Comparison of ENCODE assay signal across 35 cellular contexts in genomic region chr6:143948208-143948607, GRCh38.
"Had no signal": no experiment of that assay in that cellular context is flagged by ENCODE, and none has a peak within 500 bp of the region (broad histone marks: within the 10 kb centered on the region; RNA-seq: fewer than 3 reads in every experiment).

No MANE protein-coding gene starts in this region.

- H3K27ac Mint-ChIP-seq: activated CD4-positive, alpha-beta memory T cell treated with anti-CD3 and anti-CD28 coated beads, Interleukin-2, amount 10 ng/mL, durations not matched to agents 7 days and 5 days; activated CD4-positive, alpha-beta T cell treated with anti-CD3 and anti-CD28 coated beads for 36 hours; activated CD4-positive, alpha-beta T cell treated with anti-CD3 and anti-CD28 coated beads, Interleukin-2, amount 10 ng/mL, durations not matched to agents 7 days and 5 days; activated CD8-positive, alpha-beta memory T cell treated with anti-CD3 and anti-CD28 coated beads, Interleukin-2, amount 10 ng/mL, durations not matched to agents 7 days and 5 days; activated CD8-positive, alpha-beta T cell treated with anti-CD3 and anti-CD28 coated beads, Interleukin-2, amount 10 ng/mL, durations not matched to agents 7 days and 5 days; activated naive CD4-positive, alpha-beta T cell treated with anti-CD3 and anti-CD28 coated beads, Interleukin-2, amount 10 ng/mL, durations not matched to agents 7 days and 5 days; activated naive CD4-positive, alpha-beta T cell treated with anti-CD3 and anti-CD28 coated beads, Interleukin-2, amount 50 U/mL, for 24 hours; activated naive CD8-positive, alpha-beta T cell; activated naive CD8-positive, alpha-beta T cell treated with anti-CD3 and anti-CD28 coated beads, Interleukin-2, amount 10 ng/mL, durations not matched to agents 7 days and 5 days; activated naive CD8-positive, alpha-beta T cell treated with anti-CD3 and anti-CD28 coated beads, Interleukin-2, amount 50 U/mL, for 24 hours; activated T-cell treated with anti-CD3 and anti-CD28 coated beads, Interleukin-2, amount 50 U/mL, for 24 hours; activated T-helper 2 cell treated with anti-CD3 and anti-CD28 coated beads, Interferon-gamma antibody, Interleukin-2, Interleukin-4, amounts not matched to agents 10 μg/mL and 5 μg/mL and 100 μg/mL, durations not matched to agents 14 hours and 24 hours and 36 hours; brain; T-helper 1 cell treated with Interleukin-12 subunit alpha and Interleukin-12 subunit beta and Interleukin-4 antibody, amounts not matched to agents 30 μg/mL and 1 μg/mL, for 36 hours; T-helper 2 cell treated with Interferon-gamma antibody and Interleukin-4, amounts not matched to agents 5 μg/mL and 100 μg/mL, for 36 hours had no signal

- H3K4me3 Mint-ChIP-seq: activated CD4-positive, alpha-beta memory T cell treated with anti-CD3 and anti-CD28 coated beads, Interleukin-2, amount 10 ng/mL, durations not matched to agents 7 days and 5 days; activated CD4-positive, alpha-beta T cell treated with anti-CD3 and anti-CD28 coated beads for 36 hours; activated CD4-positive, alpha-beta T cell treated with anti-CD3 and anti-CD28 coated beads, Interleukin-2, amount 10 ng/mL, durations not matched to agents 7 days and 5 days; activated CD8-positive, alpha-beta memory T cell treated with anti-CD3 and anti-CD28 coated beads, Interleukin-2, amount 10 ng/mL, durations not matched to agents 7 days and 5 days; activated CD8-positive, alpha-beta T cell treated with anti-CD3 and anti-CD28 coated beads, Interleukin-2, amount 10 ng/mL, durations not matched to agents 7 days and 5 days; activated naive CD4-positive, alpha-beta T cell treated with anti-CD3 and anti-CD28 coated beads, Interleukin-2, amount 10 ng/mL, durations not matched to agents 7 days and 5 days; activated naive CD4-positive, alpha-beta T cell treated with anti-CD3 and anti-CD28 coated beads, Interleukin-2, amount 50 U/mL, for 24 hours; activated naive CD8-positive, alpha-beta T cell; activated naive CD8-positive, alpha-beta T cell treated with anti-CD3 and anti-CD28 coated beads, Interleukin-2, amount 10 ng/mL, durations not matched to agents 7 days and 5 days; activated naive CD8-positive, alpha-beta T cell treated with anti-CD3 and anti-CD28 coated beads, Interleukin-2, amount 50 U/mL, for 24 hours; activated T-cell treated with anti-CD3 and anti-CD28 coated beads, Interleukin-2, amount 50 U/mL, for 24 hours; brain; T-helper 1 cell treated with Interleukin-12 subunit alpha and Interleukin-12 subunit beta and Interleukin-4 antibody, amounts not matched to agents 30 μg/mL and 1 μg/mL, for 36 hours; T-helper 2 cell treated with Interferon-gamma antibody and Interleukin-4, amounts not matched to agents 5 μg/mL and 100 μg/mL, for 36 hours had no signal

- H3K4me1 Mint-ChIP-seq: activated CD4-positive, alpha-beta memory T cell treated with anti-CD3 and anti-CD28 coated beads, Interleukin-2, amount 10 ng/mL, durations not matched to agents 7 days and 5 days; activated CD4-positive, alpha-beta T cell treated with anti-CD3 and anti-CD28 coated beads for 36 hours; activated CD4-positive, alpha-beta T cell treated with anti-CD3 and anti-CD28 coated beads, Interleukin-2, amount 10 ng/mL, durations not matched to agents 7 days and 5 days; activated naive CD4-positive, alpha-beta T cell treated with anti-CD3 and anti-CD28 coated beads, Interleukin-2, amount 10 ng/mL, durations not matched to agents 7 days and 5 days; activated naive CD4-positive, alpha-beta T cell treated with anti-CD3 and anti-CD28 coated beads, Interleukin-2, amount 50 U/mL, for 24 hours; activated naive CD8-positive, alpha-beta T cell treated with anti-CD3 and anti-CD28 coated beads, Interleukin-2, amount 10 ng/mL, durations not matched to agents 7 days and 5 days; activated naive CD8-positive, alpha-beta T cell treated with anti-CD3 and anti-CD28 coated beads, Interleukin-2, amount 50 U/mL, for 24 hours; brain had no signal

- H3K27me3 Mint-ChIP-seq: activated CD4-positive, alpha-beta memory T cell treated with anti-CD3 and anti-CD28 coated beads, Interleukin-2, amount 10 ng/mL, durations not matched to agents 7 days and 5 days; activated CD4-positive, alpha-beta T cell treated with anti-CD3 and anti-CD28 coated beads for 36 hours; activated CD4-positive, alpha-beta T cell treated with anti-CD3 and anti-CD28 coated beads, Interleukin-2, amount 10 ng/mL, durations not matched to agents 7 days and 5 days; activated CD8-positive, alpha-beta memory T cell treated with anti-CD3 and anti-CD28 coated beads, Interleukin-2, amount 10 ng/mL, durations not matched to agents 7 days and 5 days; activated naive CD4-positive, alpha-beta T cell treated with anti-CD3 and anti-CD28 coated beads, Interleukin-2, amount 10 ng/mL, durations not matched to agents 7 days and 5 days; activated naive CD4-positive, alpha-beta T cell treated with anti-CD3 and anti-CD28 coated beads, Interleukin-2, amount 50 U/mL, for 24 hours; activated naive CD8-positive, alpha-beta T cell; activated naive CD8-positive, alpha-beta T cell treated with anti-CD3 and anti-CD28 coated beads, Interleukin-2, amount 10 ng/mL, durations not matched to agents 7 days and 5 days; activated naive CD8-positive, alpha-beta T cell treated with anti-CD3 and anti-CD28 coated beads, Interleukin-2, amount 50 U/mL, for 24 hours; activated T-cell treated with anti-CD3 and anti-CD28 coated beads, Interleukin-2, amount 50 U/mL, for 24 hours; brain had no signal

- H3K9me3 ChIP-seq: ascending aorta had no signal

- H3K27ac ChIP-seq: ascending aorta, VCaP had no signal

- H3K36me3 Mint-ChIP-seq: activated naive CD4-positive, alpha-beta T cell treated with anti-CD3 and anti-CD28 coated beads, Interleukin-2, amount 10 ng/mL, durations not matched to agents 7 days and 5 days had no signal

- H3K4me3 ChIP-seq: ascending aorta had no signal

- ATAC-seq: activated CD4-positive, alpha-beta T cell treated with anti-CD3 and anti-CD28 coated beads for 36 hours; activated CD4-positive, CD25-positive, alpha-beta regulatory T cell treated with anti-CD3 and anti-CD28 coated beads, Interleukin-2, amount 50 U/mL, for 24 hours; activated CD8-positive, alpha-beta memory T cell treated with anti-CD3 and anti-CD28 coated beads, Interleukin-2, amount 10 ng/mL, durations not matched to agents 7 days and 5 days; activated CD8-positive, alpha-beta T cell treated with anti-CD3 and anti-CD28 coated beads, Interleukin-2, amount 10 ng/mL, durations not matched to agents 7 days and 5 days; activated naive CD8-positive, alpha-beta T cell treated with anti-CD3 and anti-CD28 coated beads, Interleukin-2, amount 50 U/mL, for 24 hours had no signal

- H3K9me3 Mint-ChIP-seq: activated CD4-positive, alpha-beta memory T cell treated with anti-CD3 and anti-CD28 coated beads, Interleukin-2, amount 10 ng/mL, durations not matched to agents 7 days and 5 days; activated CD4-positive, alpha-beta T cell treated with anti-CD3 and anti-CD28 coated beads, Interleukin-2, amount 10 ng/mL, durations not matched to agents 7 days and 5 days; activated naive CD4-positive, alpha-beta T cell treated with anti-CD3 and anti-CD28 coated beads, Interleukin-2, amount 10 ng/mL, durations not matched to agents 7 days and 5 days; activated naive CD4-positive, alpha-beta T cell treated with anti-CD3 and anti-CD28 coated beads, Interleukin-2, amount 50 U/mL, for 24 hours; activated naive CD8-positive, alpha-beta T cell treated with anti-CD3 and anti-CD28 coated beads, Interleukin-2, amount 10 ng/mL, durations not matched to agents 7 days and 5 days; activated naive CD8-positive, alpha-beta T cell treated with anti-CD3 and anti-CD28 coated beads, Interleukin-2, amount 50 U/mL, for 24 hours; activated T-cell treated with anti-CD3 and anti-CD28 coated beads, Interleukin-2, amount 50 U/mL, for 24 hours; activated T-helper 2 cell treated with anti-CD3 and anti-CD28 coated beads, Interferon-gamma antibody, Interleukin-2, Interleukin-4, amounts not matched to agents 10 μg/mL and 5 μg/mL and 100 μg/mL, durations not matched to agents 14 hours and 24 hours and 36 hours; T-helper 1 cell treated with Interleukin-12 subunit alpha and Interleukin-12 subunit beta and Interleukin-4 antibody, amounts not matched to agents 30 μg/mL and 1 μg/mL, for 36 hours; T-helper 2 cell treated with Interferon-gamma antibody and Interleukin-4, amounts not matched to agents 5 μg/mL and 100 μg/mL, for 36 hours had no signal

- DNase-seq: activated CD4-positive, alpha-beta memory T cell treated with anti-CD3 and anti-CD28 coated beads, Interleukin-2, amount 10 ng/mL, durations not matched to agents 7 days and 5 days; activated CD4-positive, alpha-beta T cell treated with anti-CD3 and anti-CD28 coated beads for 1 hour; activated CD4-positive, alpha-beta T cell treated with anti-CD3 and anti-CD28 coated beads for 36 hours; activated CD4-positive, alpha-beta T cell treated with anti-CD3 and anti-CD28 coated beads for 48 hours; activated CD4-positive, alpha-beta T cell treated with anti-CD3 and anti-CD28 coated beads, Interleukin-2, amount 10 ng/mL, durations not matched to agents 7 days and 5 days; activated CD4-positive, alpha-beta T cell treated with anti-CD3 and anti-CD28 coated beads, Interleukin-2, amount 50 U/mL, for 48 hours; activated CD4-positive, CD25-positive, alpha-beta regulatory T cell; activated CD8-positive, alpha-beta memory T cell treated with anti-CD3 and anti-CD28 coated beads for 24 hours; activated CD8-positive, alpha-beta memory T cell treated with anti-CD3 and anti-CD28 coated beads, Interleukin-2, amount 10 ng/mL, durations not matched to agents 7 days and 5 days; activated CD8-positive, alpha-beta memory T cell treated with anti-CD3 and anti-CD28 coated beads, Interleukin-2, amount 50 U/mL, for 48 hours; activated CD8-positive, alpha-beta T cell treated with anti-CD3 and anti-CD28 coated beads, Interleukin-2, amount 10 ng/mL, durations not matched to agents 7 days and 5 days; activated effector memory CD4-positive, alpha-beta T cell treated with Interleukin-2 at 50 U/mL for 16 hours; activated gamma-delta T cell; activated naive CD4-positive, alpha-beta T cell treated with anti-CD3 and anti-CD28 coated beads, Interleukin-2, amount 10 ng/mL, durations not matched to agents 7 days and 5 days; activated naive CD4-positive, alpha-beta T cell treated with Interleukin-2 at 50 U/mL for 16 hours; activated naive CD8-positive, alpha-beta T cell treated with anti-CD3 and anti-CD28 coated beads, Interleukin-2, amount 10 ng/mL, durations not matched to agents 7 days and 5 days; activated naive CD8-positive, alpha-beta T cell treated with anti-CD3 and anti-CD28 coated beads, Interleukin-2, amount 50 U/mL, for 24 hours; activated T-cell treated with anti-CD3 and anti-CD28 coated beads, Interleukin-2, amount 50 U/mL, for 24 hours; activated T-cell treated with anti-CD3 and anti-CD28 coated beads, Interleukin-2, amount 50 U/mL, for 48 hours; amygdala; anterior cingulate cortex; central memory CD4-positive, alpha-beta T cell; T-helper 1 cell; T-helper 2 cell; T-helper 9 cell had no signal

- FAIRE-seq: TTC549 had no signal

- H3K4me1 ChIP-seq: ascending aorta had no signal

- H3K27me3 ChIP-seq: ascending aorta had no signal
